1 cellular context compared by ENCODE assay signal in genomic region chr11:75721852-75722668, GRCh38.
TF ChIP-seq lines count a peak whose summit lies in the region.

No MANE protein-coding gene starts in this region.

TF ChIP-seq in HepG2, 621 proteins besides CTCF, POLR2A, EP300 and RAD21 (continued from another document and continues in another):
- TF ChIP-seq SNAPC2 (CRISPR knock-in tag; IDR thresholded peaks at IDR 0.05) (no peak), NAIF1 (CRISPR knock-in tag; IDR thresholded peaks at IDR 0.05; ENCODE audit: borderline replicate concordance) (no peak; the same call in 1 of the 2 replicates), ZFAT (CRISPR knock-in tag; conservative IDR thresholded peaks at IDR 0.05) (no peak), CEBPZ (IDR thresholded peaks at IDR 0.05; ENCODE audit: low read length) (no peak), ZNF44 (CRISPR knock-in tag; IDR thresholded peaks at IDR 0.05) (no peak; the same call in 1 of the 2 replicates), ZNF615 (CRISPR knock-in tag; IDR thresholded peaks at IDR 0.05; ENCODE audit: borderline replicate concordance) (no peak), SETDB1 (CRISPR knock-in tag; IDR thresholded peaks at IDR 0.05; ENCODE audit: borderline replicate concordance) (no peak), ZBTB7B (CRISPR knock-in tag; IDR thresholded peaks at IDR 0.05) (peak; percentile 72), NFE2L2 (IDR thresholded peaks at IDR 0.05; ENCODE audit: low read length) (no peak), RFXANK (CRISPR knock-in tag; IDR thresholded peaks at IDR 0.05) (no peak), ZFP36L1 (CRISPR knock-in tag; IDR thresholded peaks at IDR 0.05) (no peak), PBX3 (CRISPR knock-in tag; IDR thresholded peaks at IDR 0.05; ENCODE audit: borderline replicate concordance) (no peak), TAF15 (IDR thresholded peaks at IDR 0.05; ENCODE audit: low read depth, low read length, poor library complexity, severe bottlenecking) (no peak), NFYB (CRISPR knock-in tag; IDR thresholded peaks at IDR 0.05) (no peak), SP1 (IDR thresholded peaks at IDR 0.05) (no peak), SP1 (CRISPR knock-in tag; IDR thresholded peaks at IDR 0.05) (no peak), RFX5 (IDR thresholded peaks at IDR 0.05; ENCODE audit: low read depth, low read length) (no peak), POLR2AphosphoS2 (IDR thresholded peaks at IDR 0.05; ENCODE audit: low read depth, low read length) (no peak), HES4 (CRISPR knock-in tag; IDR thresholded peaks at IDR 0.05; ENCODE audit: borderline replicate concordance) (no peak), MIER2 (CRISPR knock-in tag; IDR thresholded peaks at IDR 0.05) (no peak), DNMT3B (CRISPR knock-in tag; conservative IDR thresholded peaks at IDR 0.05) (no peak), ZFP41 (CRISPR knock-in tag; IDR thresholded peaks at IDR 0.05; ENCODE audit: borderline replicate concordance) (no peak), ZNF737 (CRISPR knock-in tag; IDR thresholded peaks at IDR 0.05; ENCODE audit: borderline replicate concordance) (no peak), SRF (IDR thresholded peaks at IDR 0.05; ENCODE audit: low read depth, low read length) (no peak), HNF4G (IDR thresholded peaks at IDR 0.05; ENCODE audit: borderline replicate concordance, low read depth, low read length) (peak; percentile 90), HNF4G (CRISPR knock-in tag; IDR thresholded peaks at IDR 0.05; ENCODE audit: borderline replicate concordance, low read depth) (peak; percentile 57; the same call in 1 of the 2 replicates), BHLHE40 (IDR thresholded peaks at IDR 0.05; ENCODE audit: low read length) (no peak), RARG (CRISPR knock-in tag; IDR thresholded peaks at IDR 0.05; ENCODE audit: low read depth) (no peak), PAF1 (CRISPR knock-in tag; IDR thresholded peaks at IDR 0.05) (no peak), CCAR2 (optimal IDR thresholded peaks at IDR 0.05; ENCODE audit: low read depth, low read length) (no peak), HMGXB3 (CRISPR knock-in tag; IDR thresholded peaks at IDR 0.05; ENCODE audit: borderline replicate concordance) (peak; percentile 53), ZNF572 (CRISPR knock-in tag; IDR thresholded peaks at IDR 0.05) (peak; percentile 63; the same call in 1 of the 2 replicates), ZBTB7A (CRISPR knock-in tag; IDR thresholded peaks at IDR 0.05) (no peak), ZNF136 (CRISPR knock-in tag; IDR thresholded peaks at IDR 0.05; ENCODE audit: low read depth) (no peak), ZNF567 (CRISPR knock-in tag; IDR thresholded peaks at IDR 0.05; ENCODE audit: borderline replicate concordance) (no peak), SMARCE1 (IDR thresholded peaks at IDR 0.05; ENCODE audit: borderline replicate concordance) (no peak), ZNF589 (CRISPR knock-in tag; conservative IDR thresholded peaks at IDR 0.05) (no peak), CBX1 (IDR thresholded peaks at IDR 0.05; ENCODE audit: low read depth) (peak; percentile 56), ZNF10 (CRISPR knock-in tag; IDR thresholded peaks at IDR 0.05; ENCODE audit: borderline replicate concordance, low read depth) (no peak), GPN1 (CRISPR knock-in tag; IDR thresholded peaks at IDR 0.05; ENCODE audit: borderline replicate concordance) (no peak), MBD4 (IDR thresholded peaks at IDR 0.05; ENCODE audit: borderline replicate concordance, low read length) (no peak), ZNF138 (CRISPR knock-in tag; IDR thresholded peaks at IDR 0.05; ENCODE audit: low read depth) (0 out of 2 replicates have a peak, but pooled peaks have one; percentile 41), PAWR (CRISPR knock-in tag; IDR thresholded peaks at IDR 0.05; ENCODE audit: borderline replicate concordance) (no peak), TEAD3 (CRISPR knock-in tag; optimal IDR thresholded peaks at IDR 0.05; ENCODE audit: borderline replicate concordance) (peak; percentile 77), ZBTB25 (CRISPR knock-in tag; IDR thresholded peaks at IDR 0.05) (no peak), MAFF (IDR thresholded peaks at IDR 0.05; ENCODE audit: low read depth, low read length) (no peak)
- TF ChIP-seq, protein P1, sequence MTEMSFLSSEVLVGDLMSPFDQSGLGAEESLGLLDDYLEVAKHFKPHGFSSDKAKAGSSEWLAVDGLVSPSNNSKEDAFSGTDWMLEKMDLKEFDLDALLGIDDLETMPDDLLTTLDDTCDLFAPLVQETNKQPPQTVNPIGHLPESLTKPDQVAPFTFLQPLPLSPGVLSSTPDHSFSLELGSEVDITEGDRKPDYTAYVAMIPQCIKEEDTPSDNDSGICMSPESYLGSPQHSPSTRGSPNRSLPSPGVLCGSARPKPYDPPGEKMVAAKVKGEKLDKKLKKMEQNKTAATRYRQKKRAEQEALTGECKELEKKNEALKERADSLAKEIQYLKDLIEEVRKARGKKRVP (CRISPR knock-in tag; IDR thresholded peaks at IDR 0.05), result no peak
- TF ChIP-seq, protein P2, sequence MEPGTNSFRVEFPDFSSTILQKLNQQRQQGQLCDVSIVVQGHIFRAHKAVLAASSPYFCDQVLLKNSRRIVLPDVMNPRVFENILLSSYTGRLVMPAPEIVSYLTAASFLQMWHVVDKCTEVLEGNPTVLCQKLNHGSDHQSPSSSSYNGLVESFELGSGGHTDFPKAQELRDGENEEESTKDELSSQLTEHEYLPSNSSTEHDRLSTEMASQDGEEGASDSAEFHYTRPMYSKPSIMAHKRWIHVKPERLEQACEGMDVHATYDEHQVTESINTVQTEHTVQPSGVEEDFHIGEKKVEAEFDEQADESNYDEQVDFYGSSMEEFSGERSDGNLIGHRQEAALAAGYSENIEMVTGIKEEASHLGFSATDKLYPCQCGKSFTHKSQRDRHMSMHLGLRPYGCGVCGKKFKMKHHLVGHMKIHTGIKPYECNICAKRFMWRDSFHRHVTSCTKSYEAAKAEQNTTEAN (CRISPR knock-in tag; conservative IDR thresholded peaks at IDR 0.05), result no peak
- TF ChIP-seq, protein P3, sequence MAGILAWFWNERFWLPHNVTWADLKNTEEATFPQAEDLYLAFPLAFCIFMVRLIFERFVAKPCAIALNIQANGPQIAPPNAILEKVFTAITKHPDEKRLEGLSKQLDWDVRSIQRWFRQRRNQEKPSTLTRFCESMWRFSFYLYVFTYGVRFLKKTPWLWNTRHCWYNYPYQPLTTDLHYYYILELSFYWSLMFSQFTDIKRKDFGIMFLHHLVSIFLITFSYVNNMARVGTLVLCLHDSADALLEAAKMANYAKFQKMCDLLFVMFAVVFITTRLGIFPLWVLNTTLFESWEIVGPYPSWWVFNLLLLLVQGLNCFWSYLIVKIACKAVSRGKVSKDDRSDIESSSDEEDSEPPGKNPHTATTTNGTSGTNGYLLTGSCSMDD (CRISPR knock-in tag; IDR thresholded peaks at IDR 0.05), result no peak
- TF ChIP-seq, protein P4, sequence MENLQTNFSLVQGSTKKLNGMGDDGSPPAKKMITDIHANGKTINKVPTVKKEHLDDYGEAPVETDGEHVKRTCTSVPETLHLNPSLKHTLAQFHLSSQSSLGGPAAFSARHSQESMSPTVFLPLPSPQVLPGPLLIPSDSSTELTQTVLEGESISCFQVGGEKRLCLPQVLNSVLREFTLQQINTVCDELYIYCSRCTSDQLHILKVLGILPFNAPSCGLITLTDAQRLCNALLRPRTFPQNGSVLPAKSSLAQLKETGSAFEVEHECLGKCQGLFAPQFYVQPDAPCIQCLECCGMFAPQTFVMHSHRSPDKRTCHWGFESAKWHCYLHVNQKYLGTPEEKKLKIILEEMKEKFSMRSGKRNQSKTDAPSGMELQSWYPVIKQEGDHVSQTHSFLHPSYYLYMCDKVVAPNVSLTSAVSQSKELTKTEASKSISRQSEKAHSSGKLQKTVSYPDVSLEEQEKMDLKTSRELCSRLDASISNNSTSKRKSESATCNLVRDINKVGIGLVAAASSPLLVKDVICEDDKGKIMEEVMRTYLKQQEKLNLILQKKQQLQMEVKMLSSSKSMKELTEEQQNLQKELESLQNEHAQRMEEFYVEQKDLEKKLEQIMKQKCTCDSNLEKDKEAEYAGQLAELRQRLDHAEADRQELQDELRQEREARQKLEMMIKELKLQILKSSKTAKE (CRISPR knock-in tag; IDR thresholded peaks at IDR 0.05; ENCODE audit: borderline replicate concordance), result no peak
- TF ChIP-seq, protein P5, sequence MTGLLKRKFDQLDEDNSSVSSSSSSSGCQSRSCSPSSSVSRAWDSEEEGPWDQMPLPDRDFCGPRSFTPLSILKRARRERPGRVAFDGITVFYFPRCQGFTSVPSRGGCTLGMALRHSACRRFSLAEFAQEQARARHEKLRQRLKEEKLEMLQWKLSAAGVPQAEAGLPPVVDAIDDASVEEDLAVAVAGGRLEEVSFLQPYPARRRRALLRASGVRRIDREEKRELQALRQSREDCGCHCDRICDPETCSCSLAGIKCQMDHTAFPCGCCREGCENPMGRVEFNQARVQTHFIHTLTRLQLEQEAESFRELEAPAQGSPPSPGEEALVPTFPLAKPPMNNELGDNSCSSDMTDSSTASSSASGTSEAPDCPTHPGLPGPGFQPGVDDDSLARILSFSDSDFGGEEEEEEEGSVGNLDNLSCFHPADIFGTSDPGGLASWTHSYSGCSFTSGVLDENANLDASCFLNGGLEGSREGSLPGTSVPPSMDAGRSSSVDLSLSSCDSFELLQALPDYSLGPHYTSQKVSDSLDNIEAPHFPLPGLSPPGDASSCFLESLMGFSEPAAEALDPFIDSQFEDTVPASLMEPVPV (CRISPR knock-in tag; IDR thresholded peaks at IDR 0.05), result no peak
